ENCODE assay signal across 8 cellular contexts in genomic region chr12:110591508-110592051, GRCh38. TPM values are rescaled to one million over a fixed set of nuclear protein-coding genes. Genes with fewer than 3 reads are reported as not detected.
DNase-seq lines count a peak whose midpoint lies in the region; FAIRE-seq and TF ChIP-seq lines count a peak whose summit lies in the region.

No MANE protein-coding gene starts in this region.

- no peaks in the 10 kb centered on the region for H3K36me3 ChIP-seq in stomach

- DNase-seq in NCI-H748 (lab: John Stamatoyannopoulos, UW; ENCODE audit: unreplicated experiment), result peak; percentile 16
- no peak for DNase-seq in NCI-H748 treated with DMSO at 0.1 percent for 48 hours (lab: John Stamatoyannopoulos, UW)
- DNase-seq in activated CD4-positive, alpha-beta memory T cell treated with anti-CD3 and anti-CD28 coated beads for 36 hours, result peak; percentile 8
- no peak for DNase-seq in immature natural killer cell
- DNase-seq in stomach, result no peak
- DNase-seq in stimulated activated CD4-positive, alpha-beta T cell treated with anti-CD3 and anti-CD28 coated beads, Interleukin-12 subunit alpha, Interleukin-12 subunit beta, amount 100 ng/mL, for 4 hours, result no peak
- no peak for DNase-seq in germinal center (ENCODE audit: low spot score)
- DNase-seq in GM12891 (ENCODE audit: insufficient read length, low spot score), result no peak

- no peaks in the 10 kb centered on the region for H3K36me3 Mint-ChIP-seq in activated CD4-positive, alpha-beta memory T cell treated with anti-CD3 and anti-CD28 coated beads for 36 hours
- H3K36me3 Mint-ChIP-seq in immature natural killer cell, result no peaks in the 10 kb centered on the region

- H3K27ac Mint-ChIP-seq in activated CD4-positive, alpha-beta memory T cell treated with anti-CD3 and anti-CD28 coated beads for 36 hours, result peak overlapping the region; percentile 93
- peak overlapping the region in 4 of 6 donors; percentile 67 to 76 (median 71) for H3K27ac Mint-ChIP-seq in immature natural killer cell

- no peaks in the 10 kb centered on the region for H3K27me3 Mint-ChIP-seq in activated CD4-positive, alpha-beta memory T cell treated with anti-CD3 and anti-CD28 coated beads for 36 hours
- peaks cover 0 to 3% (median 0%) of the 10 kb centered on the region in 3 donors for H3K27me3 Mint-ChIP-seq in immature natural killer cell (ENCODE audit: low read depth in 3 of 3)

- H3K4me1 ChIP-seq in stomach, result peaks cover 7 to 22% (median 18%) of the 10 kb centered on the region in 4 donors

- CTCF ChIA-PET in activated CD4-positive, alpha-beta memory T cell treated with anti-CD3 and anti-CD28 coated beads for 36 hours (lab: Charles Lee), result interaction anchor here (0.6 to 4.8 kb wide), 9 partner anchors 9 to 229 kb away, joined by 3 to 35 read pairs (median 4); partner anchors contain the start of genes ARPC3, FAM216A and GPN3

- peaks cover 23% of the 10 kb centered on the region for H3K4me1 Mint-ChIP-seq in activated CD4-positive, alpha-beta memory T cell treated with anti-CD3 and anti-CD28 coated beads for 36 hours (ENCODE audit: low read depth)
- peaks cover 6 to 7% of the 10 kb centered on the region in 2 donors for H3K4me1 Mint-ChIP-seq in immature natural killer cell

- peak overlapping the region; percentile 30 to 82 (median 67) for H3K27ac ChIP-seq in stomach

- 28 to 50% (median 35%) methylated on average over 7 of the region's 7 CpGs for WGBS in stomach, 5 donors

- H3K9me3 ChIP-seq in stomach, result no peaks in the 10 kb centered on the region

- intact Hi-C loops in activated CD4-positive, alpha-beta memory T cell treated with anti-CD3 and anti-CD28 coated beads for 36 hours (cut with micrococcal nuclease), result loop anchor here (1.0 kb wide), 1 partner anchor 13 kb away; no protein-coding TSS in a partner anchor
- intact Hi-C loops in stomach (cut with DNase I; ENCODE audit: low total_unique reads), result no loop called here

- TF ChIP-seq POLR2A in stomach (IDR thresholded peaks at IDR 0.05) (no peak), GM12891 (IDR thresholded peaks at IDR 0.05; ENCODE audit: low read depth, low read length) (no peak)

- no peak overlapping the region for H3K4me3 Mint-ChIP-seq in activated CD4-positive, alpha-beta memory T cell treated with anti-CD3 and anti-CD28 coated beads for 36 hours
- no peak overlapping the region for H3K4me3 Mint-ChIP-seq in immature natural killer cell

- H3K9me3 Mint-ChIP-seq in activated CD4-positive, alpha-beta memory T cell treated with anti-CD3 and anti-CD28 coated beads for 36 hours, result no peaks in the 10 kb centered on the region
- no peaks in the 10 kb centered on the region for H3K9me3 Mint-ChIP-seq in immature natural killer cell

- no peak overlapping the region for H3K4me3 ChIP-seq in stomach

- no peaks in the 10 kb centered on the region for H3K27me3 ChIP-seq in stomach

- POLR2A ChIA-PET in activated CD4-positive, alpha-beta memory T cell treated with anti-CD3 and anti-CD28 coated beads for 36 hours (lab: Charles Lee), result interaction anchor here (1.3 to 2.9 kb wide), 6 partner anchors 10 to 141 kb away, joined by 3 to 26 read pairs (median 4); partner anchors contain the start of genes ARPC3, FAM216A, GPN3 and RAD9B

- TF ChIP-seq CTCF in stomach (IDR thresholded peaks at IDR 0.05), result no peak

- no peak for FAIRE-seq in GM12891 (lab: Jason Lieb, UNC)

- no peak for TF ChIP-seq EP300 in stomach (IDR thresholded peaks at IDR 0.05)

TF ChIP-seq in GM12891, 5 proteins besides CTCF, POLR2A, EP300 and RAD21:
- no peak for TF ChIP-seq PAX5 (IDR thresholded peaks at IDR 0.05; ENCODE audit: insufficient read depth, low read length, severe bottlenecking)
- TF ChIP-seq POLR2AphosphoS5 (IDR thresholded peaks at IDR 0.05; ENCODE audit: low read depth, low read length), result no peak
- no peak for TF ChIP-seq POU2F2 (IDR thresholded peaks at IDR 0.05; ENCODE audit: low read depth, low read length)
- TF ChIP-seq SPI1 (IDR thresholded peaks at IDR 0.05; ENCODE audit: low read depth, low read length), result no peak
- no peak for TF ChIP-seq TAF1 (IDR thresholded peaks at IDR 0.05; ENCODE audit: low read depth, low read length)

RNA-seq across cellular contexts. Expression of gene PPTC7, which starts 8.5 kb away (rescaled TPM):
- 10 to 100 TPM; 36.9 to 37.0 TPM for total RNA-seq in activated CD4-positive, alpha-beta memory T cell treated with anti-CD3 and anti-CD28 coated beads for 36 hours
- polyA plus RNA-seq in immature natural killer cell (10 to 100 TPM in 1 of 3 donors, 1 to 10 TPM in 2; 7.8 to 11.5 (median 9.3) TPM), stomach (10 to 100 TPM in 1 of 3 donors, 1 to 10 TPM in 2; 8.2 to 10.7 (median 8.3) TPM)
- total RNA-seq in stomach, result 10 to 100 TPM; 14.6 to 46.4 (median 31.0) TPM
- 18.9 TPM for polyA plus RNA-seq in GM12891 (2012; ENCODE audit: low read depth, missing spikeins)

RNA-seq across cellular contexts. Expression of gene TCTN1, which starts 22.3 kb away (rescaled TPM):
- 1 to 10 TPM; 6.4 to 7.6 TPM for total RNA-seq in activated CD4-positive, alpha-beta memory T cell treated with anti-CD3 and anti-CD28 coated beads for 36 hours
- polyA plus RNA-seq in immature natural killer cell (10 to 100 TPM in 2 of 3 donors, 1 to 10 TPM in 1; 5.2 to 11.1 (median 10.0) TPM), stomach (10 to 100 TPM in 2 of 3 donors, 1 to 10 TPM in 1; 8.2 to 19.7 (median 10.1) TPM)
- 10 to 100 TPM in 4 of 5 donors, 1 to 10 TPM in 1; 5.3 to 60.0 (median 17.1) TPM for total RNA-seq in stomach
- 22.4 TPM for polyA plus RNA-seq in GM12891 (2012; ENCODE audit: low read depth, missing spikeins)

Comparison
In these comparisons a context has a peak if more than half of its experiments do, and no peak if none do; other contexts are left out.
1. DNase-seq: peak in NCI-H748 (single experiment) and activated CD4-positive, alpha-beta memory T cell treated with anti-CD3 and anti-CD28 coated beads for 36 hours (single experiment); none in NCI-H748 treated with DMSO at 0.1 percent for 48 hours (single experiment), immature natural killer cell (0 of 3), stomach (single experiment), stimulated activated CD4-positive, alpha-beta T cell treated with anti-CD3 and anti-CD28 coated beads, Interleukin-12 subunit alpha, Interleukin-12 subunit beta, amount 100 ng/mL, for 4 hours (single experiment), germinal center (single experiment) and GM12891 (single experiment).